ENCODE assay signal across 1 cellular context in the genomic region with DNA sequence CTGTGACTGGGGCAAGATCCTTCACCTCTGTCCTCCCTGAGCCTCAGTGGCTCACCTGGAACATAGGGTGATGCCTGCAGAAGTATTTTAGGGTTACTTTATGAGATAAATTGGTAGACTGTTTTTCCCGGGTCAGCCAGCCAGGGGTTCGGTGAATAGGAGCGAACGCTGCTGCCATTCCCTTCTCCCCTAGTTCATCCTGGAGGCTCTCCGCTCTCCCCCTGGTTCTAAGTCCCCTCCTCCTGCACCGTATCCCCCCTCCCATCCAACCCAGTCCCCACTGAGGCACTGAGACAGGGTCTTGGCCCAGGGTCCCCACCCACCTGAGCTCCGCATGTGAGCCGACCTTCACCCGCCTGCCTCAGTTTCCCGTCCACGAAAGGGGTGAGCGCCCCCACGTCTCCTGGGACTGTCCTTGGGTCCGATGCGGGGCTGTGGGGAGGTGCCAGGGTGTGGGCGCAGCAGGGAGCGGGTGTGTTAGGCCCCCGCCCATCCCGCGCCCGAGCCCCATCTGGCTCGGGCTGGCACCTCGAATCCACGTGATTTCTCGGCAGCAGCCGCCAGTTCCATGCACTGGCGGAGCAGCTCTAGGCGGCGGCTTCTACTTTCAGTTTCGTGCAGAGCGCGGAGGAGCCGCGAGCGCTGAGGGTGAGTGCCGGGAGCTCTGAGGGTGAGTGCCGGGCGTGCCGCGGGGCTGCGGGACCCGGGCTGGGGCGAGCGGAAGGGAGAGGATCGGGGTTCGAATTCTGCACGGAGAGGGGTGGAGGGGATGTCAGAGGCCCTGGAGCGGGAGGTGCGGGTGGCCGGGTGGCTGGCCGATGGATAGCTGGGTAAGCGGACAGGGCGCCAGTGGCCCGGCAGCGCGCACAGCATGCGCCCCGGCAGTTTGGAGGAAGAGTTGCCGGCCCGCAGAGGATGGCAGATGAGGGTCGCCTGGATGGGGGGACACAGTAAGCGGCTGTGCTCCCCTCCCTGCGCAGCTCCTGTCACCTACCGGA.
A peak's percentile ranks its signal among the peaks of the same experiment; 100 is the strongest.
TF ChIP-seq lines count a peak whose summit lies in the region.

A gene with protein sequence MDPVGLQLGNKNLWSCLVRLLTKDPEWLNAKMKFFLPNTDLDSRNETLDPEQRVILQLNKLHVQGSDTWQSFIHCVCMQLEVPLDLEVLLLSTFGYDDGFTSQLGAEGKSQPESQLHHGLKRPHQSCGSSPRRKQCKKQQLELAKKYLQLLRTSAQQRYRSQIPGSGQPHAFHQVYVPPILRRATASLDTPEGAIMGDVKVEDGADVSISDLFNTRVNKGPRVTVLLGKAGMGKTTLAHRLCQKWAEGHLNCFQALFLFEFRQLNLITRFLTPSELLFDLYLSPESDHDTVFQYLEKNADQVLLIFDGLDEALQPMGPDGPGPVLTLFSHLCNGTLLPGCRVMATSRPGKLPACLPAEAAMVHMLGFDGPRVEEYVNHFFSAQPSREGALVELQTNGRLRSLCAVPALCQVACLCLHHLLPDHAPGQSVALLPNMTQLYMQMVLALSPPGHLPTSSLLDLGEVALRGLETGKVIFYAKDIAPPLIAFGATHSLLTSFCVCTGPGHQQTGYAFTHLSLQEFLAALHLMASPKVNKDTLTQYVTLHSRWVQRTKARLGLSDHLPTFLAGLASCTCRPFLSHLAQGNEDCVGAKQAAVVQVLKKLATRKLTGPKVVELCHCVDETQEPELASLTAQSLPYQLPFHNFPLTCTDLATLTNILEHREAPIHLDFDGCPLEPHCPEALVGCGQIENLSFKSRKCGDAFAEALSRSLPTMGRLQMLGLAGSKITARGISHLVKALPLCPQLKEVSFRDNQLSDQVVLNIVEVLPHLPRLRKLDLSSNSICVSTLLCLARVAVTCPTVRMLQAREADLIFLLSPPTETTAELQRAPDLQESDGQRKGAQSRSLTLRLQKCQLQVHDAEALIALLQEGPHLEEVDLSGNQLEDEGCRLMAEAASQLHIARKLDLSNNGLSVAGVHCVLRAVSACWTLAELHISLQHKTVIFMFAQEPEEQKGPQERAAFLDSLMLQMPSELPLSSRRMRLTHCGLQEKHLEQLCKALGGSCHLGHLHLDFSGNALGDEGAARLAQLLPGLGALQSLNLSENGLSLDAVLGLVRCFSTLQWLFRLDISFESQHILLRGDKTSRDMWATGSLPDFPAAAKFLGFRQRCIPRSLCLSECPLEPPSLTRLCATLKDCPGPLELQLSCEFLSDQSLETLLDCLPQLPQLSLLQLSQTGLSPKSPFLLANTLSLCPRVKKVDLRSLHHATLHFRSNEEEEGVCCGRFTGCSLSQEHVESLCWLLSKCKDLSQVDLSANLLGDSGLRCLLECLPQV (N-terminal part only) (plus strand): TSS at position 610 of the 998 bp plus-strand sequence. CDS start 31,156 bp downstream, outside the sequence.

TF ChIP-seq in HepG2, 621 proteins besides CTCF, POLR2A, EP300 and RAD21 (continued from another document):
- TF ChIP-seq BRD4 (CRISPR knock-in tag; IDR thresholded peaks at IDR 0.05) (peak; percentile 52; the same call in 1 of the 2 replicates), FOXJ3 (CRISPR knock-in tag; IDR thresholded peaks at IDR 0.05; ENCODE audit: borderline replicate concordance) (peak; percentile 38; the same call in 1 of the 2 replicates), ZFP37 (CRISPR knock-in tag; IDR thresholded peaks at IDR 0.05; ENCODE audit: borderline replicate concordance) (no peak), FOXC1 (CRISPR knock-in tag; IDR thresholded peaks at IDR 0.05; ENCODE audit: borderline replicate concordance) (peak; percentile 63; the same call in 1 of the 2 replicates), FOXK1 (CRISPR knock-in tag; IDR thresholded peaks at IDR 0.05; ENCODE audit: borderline replicate concordance, low read depth) (0 out of 2 replicates have a peak, but pooled peaks have one; percentile 10), ARID2 (CRISPR knock-in tag; IDR thresholded peaks at IDR 0.05; ENCODE audit: borderline replicate concordance) (peak; percentile 86; the same call in 1 of the 2 replicates), DPF2 (CRISPR knock-in tag; IDR thresholded peaks at IDR 0.05; ENCODE audit: borderline replicate concordance, low read depth) (no peak), RELA (CRISPR knock-in tag; IDR thresholded peaks at IDR 0.05) (0 out of 2 replicates have a peak, but pooled peaks have one; percentile 18), ZNF350 (CRISPR knock-in tag; IDR thresholded peaks at IDR 0.05; ENCODE audit: borderline replicate concordance, low read depth) (no peak; the same call in 1 of the 2 replicates), MIER2 (CRISPR knock-in tag; IDR thresholded peaks at IDR 0.05) (no peak), BHLHE40 (IDR thresholded peaks at IDR 0.05; ENCODE audit: low read length) (peak; percentile 67), ZNF598 (CRISPR knock-in tag; IDR thresholded peaks at IDR 0.05; ENCODE audit: borderline replicate concordance) (0 out of 2 replicates have a peak, but pooled peaks have one; percentile 62), HNRNPL (IDR thresholded peaks at IDR 0.05; ENCODE audit: low read depth, low read length) (peak; percentile 68; the same call in 1 of the 2 replicates), ZNF607 (CRISPR knock-in tag; IDR thresholded peaks at IDR 0.05; ENCODE audit: borderline replicate concordance) (peak; percentile 25; the same call in 1 of the 2 replicates), ISL2 (CRISPR knock-in tag; IDR thresholded peaks at IDR 0.05) (peak; percentile 12; the same call in 1 of the 2 replicates), KMT2A (CRISPR knock-in tag; IDR thresholded peaks at IDR 0.05) (peak; percentile 98), RFX5 (IDR thresholded peaks at IDR 0.05; ENCODE audit: low read depth, low read length) (no peak), ZNF570 (CRISPR knock-in tag; IDR thresholded peaks at IDR 0.05; ENCODE audit: borderline replicate concordance) (no peak), ZNF605 (CRISPR knock-in tag; IDR thresholded peaks at IDR 0.05) (peak; percentile 76), ZNF891 (CRISPR knock-in tag; IDR thresholded peaks at IDR 0.05) (peak; percentile 94; the same call in 1 of the 2 replicates), ZNF101 (CRISPR knock-in tag; IDR thresholded peaks at IDR 0.05; ENCODE audit: borderline replicate concordance, low read depth) (0 out of 2 replicates have a peak, but pooled peaks have one; percentile 31), ZNF839 (CRISPR knock-in tag; IDR thresholded peaks at IDR 0.05; ENCODE audit: borderline replicate concordance) (0 out of 2 replicates have a peak, but pooled peaks have one; percentile 48)
- TF ChIP-seq, protein P1, sequence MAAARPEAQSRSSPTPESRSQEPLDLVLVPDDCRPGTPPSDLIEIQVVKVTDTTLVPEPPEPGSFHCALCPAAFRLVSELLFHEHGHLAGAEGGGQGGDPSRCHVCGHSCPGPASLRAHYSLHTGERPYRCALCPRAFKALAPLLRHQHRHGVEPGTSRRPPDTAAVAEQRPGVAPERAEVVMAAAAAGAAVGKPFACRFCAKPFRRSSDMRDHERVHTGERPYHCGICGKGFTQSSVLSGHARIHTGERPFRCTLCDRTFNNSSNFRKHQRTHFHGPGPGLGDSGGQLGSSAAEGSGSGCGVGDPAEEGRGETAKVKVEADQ (CRISPR knock-in tag; IDR thresholded peaks at IDR 0.05; ENCODE audit: borderline replicate concordance) = 0 out of 2 replicates have a peak, but pooled peaks have one; percentile 37
- TF ChIP-seq, protein P2, sequence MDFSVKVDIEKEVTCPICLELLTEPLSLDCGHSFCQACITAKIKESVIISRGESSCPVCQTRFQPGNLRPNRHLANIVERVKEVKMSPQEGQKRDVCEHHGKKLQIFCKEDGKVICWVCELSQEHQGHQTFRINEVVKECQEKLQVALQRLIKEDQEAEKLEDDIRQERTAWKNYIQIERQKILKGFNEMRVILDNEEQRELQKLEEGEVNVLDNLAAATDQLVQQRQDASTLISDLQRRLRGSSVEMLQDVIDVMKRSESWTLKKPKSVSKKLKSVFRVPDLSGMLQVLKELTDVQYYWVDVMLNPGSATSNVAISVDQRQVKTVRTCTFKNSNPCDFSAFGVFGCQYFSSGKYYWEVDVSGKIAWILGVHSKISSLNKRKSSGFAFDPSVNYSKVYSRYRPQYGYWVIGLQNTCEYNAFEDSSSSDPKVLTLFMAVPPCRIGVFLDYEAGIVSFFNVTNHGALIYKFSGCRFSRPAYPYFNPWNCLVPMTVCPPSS (IDR thresholded peaks at IDR 0.05) = no peak
- TF ChIP-seq, protein P3, sequence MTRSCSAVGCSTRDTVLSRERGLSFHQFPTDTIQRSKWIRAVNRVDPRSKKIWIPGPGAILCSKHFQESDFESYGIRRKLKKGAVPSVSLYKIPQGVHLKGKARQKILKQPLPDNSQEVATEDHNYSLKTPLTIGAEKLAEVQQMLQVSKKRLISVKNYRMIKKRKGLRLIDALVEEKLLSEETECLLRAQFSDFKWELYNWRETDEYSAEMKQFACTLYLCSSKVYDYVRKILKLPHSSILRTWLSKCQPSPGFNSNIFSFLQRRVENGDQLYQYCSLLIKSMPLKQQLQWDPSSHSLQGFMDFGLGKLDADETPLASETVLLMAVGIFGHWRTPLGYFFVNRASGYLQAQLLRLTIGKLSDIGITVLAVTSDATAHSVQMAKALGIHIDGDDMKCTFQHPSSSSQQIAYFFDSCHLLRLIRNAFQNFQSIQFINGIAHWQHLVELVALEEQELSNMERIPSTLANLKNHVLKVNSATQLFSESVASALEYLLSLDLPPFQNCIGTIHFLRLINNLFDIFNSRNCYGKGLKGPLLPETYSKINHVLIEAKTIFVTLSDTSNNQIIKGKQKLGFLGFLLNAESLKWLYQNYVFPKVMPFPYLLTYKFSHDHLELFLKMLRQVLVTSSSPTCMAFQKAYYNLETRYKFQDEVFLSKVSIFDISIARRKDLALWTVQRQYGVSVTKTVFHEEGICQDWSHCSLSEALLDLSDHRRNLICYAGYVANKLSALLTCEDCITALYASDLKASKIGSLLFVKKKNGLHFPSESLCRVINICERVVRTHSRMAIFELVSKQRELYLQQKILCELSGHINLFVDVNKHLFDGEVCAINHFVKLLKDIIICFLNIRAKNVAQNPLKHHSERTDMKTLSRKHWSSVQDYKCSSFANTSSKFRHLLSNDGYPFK (CRISPR knock-in tag; IDR thresholded peaks at IDR 0.05; ENCODE audit: borderline replicate concordance) = peak; percentile 66; the same call in 1 of the 2 replicates
- TF ChIP-seq, protein P4, sequence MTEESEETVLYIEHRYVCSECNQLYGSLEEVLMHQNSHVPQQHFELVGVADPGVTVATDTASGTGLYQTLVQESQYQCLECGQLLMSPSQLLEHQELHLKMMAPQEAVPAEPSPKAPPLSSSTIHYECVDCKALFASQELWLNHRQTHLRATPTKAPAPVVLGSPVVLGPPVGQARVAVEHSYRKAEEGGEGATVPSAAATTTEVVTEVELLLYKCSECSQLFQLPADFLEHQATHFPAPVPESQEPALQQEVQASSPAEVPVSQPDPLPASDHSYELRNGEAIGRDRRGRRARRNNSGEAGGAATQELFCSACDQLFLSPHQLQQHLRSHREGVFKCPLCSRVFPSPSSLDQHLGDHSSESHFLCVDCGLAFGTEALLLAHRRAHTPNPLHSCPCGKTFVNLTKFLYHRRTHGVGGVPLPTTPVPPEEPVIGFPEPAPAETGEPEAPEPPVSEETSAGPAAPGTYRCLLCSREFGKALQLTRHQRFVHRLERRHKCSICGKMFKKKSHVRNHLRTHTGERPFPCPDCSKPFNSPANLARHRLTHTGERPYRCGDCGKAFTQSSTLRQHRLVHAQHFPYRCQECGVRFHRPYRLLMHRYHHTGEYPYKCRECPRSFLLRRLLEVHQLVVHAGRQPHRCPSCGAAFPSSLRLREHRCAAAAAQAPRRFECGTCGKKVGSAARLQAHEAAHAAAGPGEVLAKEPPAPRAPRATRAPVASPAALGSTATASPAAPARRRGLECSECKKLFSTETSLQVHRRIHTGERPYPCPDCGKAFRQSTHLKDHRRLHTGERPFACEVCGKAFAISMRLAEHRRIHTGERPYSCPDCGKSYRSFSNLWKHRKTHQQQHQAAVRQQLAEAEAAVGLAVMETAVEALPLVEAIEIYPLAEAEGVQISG (CRISPR knock-in tag; IDR thresholded peaks at IDR 0.05) = peak; percentile 41
- TF ChIP-seq, protein P5, sequence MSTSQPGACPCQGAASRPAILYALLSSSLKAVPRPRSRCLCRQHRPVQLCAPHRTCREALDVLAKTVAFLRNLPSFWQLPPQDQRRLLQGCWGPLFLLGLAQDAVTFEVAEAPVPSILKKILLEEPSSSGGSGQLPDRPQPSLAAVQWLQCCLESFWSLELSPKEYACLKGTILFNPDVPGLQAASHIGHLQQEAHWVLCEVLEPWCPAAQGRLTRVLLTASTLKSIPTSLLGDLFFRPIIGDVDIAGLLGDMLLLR (CRISPR knock-in tag; IDR thresholded peaks at IDR 0.05) = peak; percentile 79
- TF ChIP-seq, protein P6, sequence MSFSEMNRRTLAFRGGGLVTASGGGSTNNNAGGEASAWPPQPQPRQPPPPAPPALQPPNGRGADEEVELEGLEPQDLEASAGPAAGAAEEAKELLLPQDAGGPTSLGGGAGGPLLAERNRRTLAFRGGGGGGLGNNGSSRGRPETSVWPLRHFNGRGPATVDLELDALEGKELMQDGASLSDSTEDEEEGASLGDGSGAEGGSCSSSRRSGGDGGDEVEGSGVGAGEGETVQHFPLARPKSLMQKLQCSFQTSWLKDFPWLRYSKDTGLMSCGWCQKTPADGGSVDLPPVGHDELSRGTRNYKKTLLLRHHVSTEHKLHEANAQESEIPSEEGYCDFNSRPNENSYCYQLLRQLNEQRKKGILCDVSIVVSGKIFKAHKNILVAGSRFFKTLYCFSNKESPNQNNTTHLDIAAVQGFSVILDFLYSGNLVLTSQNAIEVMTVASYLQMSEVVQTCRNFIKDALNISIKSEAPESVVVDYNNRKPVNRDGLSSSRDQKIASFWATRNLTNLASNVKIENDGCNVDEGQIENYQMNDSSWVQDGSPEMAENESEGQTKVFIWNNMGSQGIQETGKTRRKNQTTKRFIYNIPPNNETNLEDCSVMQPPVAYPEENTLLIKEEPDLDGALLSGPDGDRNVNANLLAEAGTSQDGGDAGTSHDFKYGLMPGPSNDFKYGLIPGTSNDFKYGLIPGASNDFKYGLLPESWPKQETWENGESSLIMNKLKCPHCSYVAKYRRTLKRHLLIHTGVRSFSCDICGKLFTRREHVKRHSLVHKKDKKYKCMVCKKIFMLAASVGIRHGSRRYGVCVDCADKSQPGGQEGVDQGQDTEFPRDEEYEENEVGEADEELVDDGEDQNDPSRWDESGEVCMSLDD (CRISPR knock-in tag; IDR thresholded peaks at IDR 0.05; ENCODE audit: borderline replicate concordance) = peak; percentile 67; the same call in 1 of the 2 replicates
- TF ChIP-seq, protein P7, sequence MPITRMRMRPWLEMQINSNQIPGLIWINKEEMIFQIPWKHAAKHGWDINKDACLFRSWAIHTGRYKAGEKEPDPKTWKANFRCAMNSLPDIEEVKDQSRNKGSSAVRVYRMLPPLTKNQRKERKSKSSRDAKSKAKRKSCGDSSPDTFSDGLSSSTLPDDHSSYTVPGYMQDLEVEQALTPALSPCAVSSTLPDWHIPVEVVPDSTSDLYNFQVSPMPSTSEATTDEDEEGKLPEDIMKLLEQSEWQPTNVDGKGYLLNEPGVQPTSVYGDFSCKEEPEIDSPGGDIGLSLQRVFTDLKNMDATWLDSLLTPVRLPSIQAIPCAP (CRISPR knock-in tag; IDR thresholded peaks at IDR 0.05; ENCODE audit: low read depth) = peak; percentile 99
